ENCODE assay signal across 8 cellular contexts in the genomic region with DNA sequence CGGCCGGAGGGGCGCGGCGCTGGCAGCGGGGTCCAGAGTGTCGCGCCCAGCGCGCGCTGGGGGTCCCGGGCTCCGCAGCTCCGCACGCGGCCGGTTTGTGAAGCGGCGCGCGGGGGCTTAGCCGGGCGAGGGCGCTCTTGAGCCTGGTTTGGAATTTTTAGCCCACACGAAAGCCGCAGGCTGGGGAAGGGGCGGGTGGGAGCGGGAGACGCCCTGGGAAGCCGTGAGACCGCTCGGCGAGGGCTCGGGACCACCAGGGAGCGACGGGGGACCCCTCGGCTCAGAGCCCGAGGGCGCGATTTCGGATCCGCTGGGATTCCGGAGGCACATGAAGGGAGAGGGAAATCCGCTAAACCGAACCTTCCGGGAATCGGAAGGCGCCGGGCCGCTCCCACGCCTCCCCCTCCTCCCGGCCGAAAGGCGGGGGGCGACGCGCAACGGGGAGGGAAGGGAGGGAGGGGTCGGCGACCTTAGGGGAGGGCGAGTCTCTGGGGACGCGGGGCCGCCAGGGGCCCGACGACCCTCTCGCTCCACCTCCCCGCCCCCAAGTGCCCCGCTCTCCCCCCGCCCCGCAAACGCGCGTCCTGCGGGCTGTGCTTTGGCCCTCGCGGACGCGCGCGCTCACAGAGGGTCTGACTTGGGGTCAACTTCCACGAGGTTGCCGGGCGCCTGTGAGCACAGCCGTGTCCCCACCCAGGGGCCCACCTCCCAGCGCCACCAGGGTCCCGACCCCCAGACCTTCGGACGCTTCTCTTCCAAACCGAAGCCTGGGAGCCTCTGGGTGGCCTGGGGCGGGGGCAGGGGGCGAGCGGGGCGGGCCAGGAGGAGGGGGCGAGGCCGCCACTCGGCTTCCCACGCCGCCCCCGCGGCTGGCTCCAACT. TPM values are rescaled to one million over a fixed set of nuclear protein-coding genes. Genes with fewer than 3 reads are reported as not detected.
DNase-seq lines count a peak whose midpoint lies in the region; ATAC-seq, FAIRE-seq and TF ChIP-seq lines count a peak whose summit lies in the region.

No MANE protein-coding gene starts in this region.

- TF ChIP-seq RAD21 in A549 (conservative IDR thresholded peaks at IDR 0.05 in 1 of 2, IDR thresholded peaks at IDR 0.05 in 1 of 2), result peak; percentile 74 to 91

- no peaks in the 10 kb centered on the region for H3K9me2 ChIP-seq in OCI-LY7 (ENCODE audit: insufficient read depth, low read length)

- H4K91ac ChIP-seq in trophoblast cell (ENCODE audit: low read depth, low read length), result no peak overlapping the region

- no peaks in the 10 kb centered on the region for H3K79me1 ChIP-seq in trophoblast cell (ENCODE audit: low read length)

- no peak overlapping the region for H3K18ac ChIP-seq in trophoblast cell (ENCODE audit: low read length)

- H3K36me3 ChIP-seq in OCI-LY7 (ENCODE audit: insufficient read depth, low read length) (no peaks in the 10 kb centered on the region), trophoblast cell (ENCODE audit: control insufficient read depth in 1 of 2, insufficient read depth in 2 of 2, low read length in 2 of 2) (no peaks in the 10 kb centered on the region)

- no peaks in the 10 kb centered on the region for H3K9me3 Mint-ChIP-seq in activated naive CD4-positive, alpha-beta T cell treated with anti-CD3 and anti-CD28 coated beads, Interleukin-2, amount 10 ng/mL, durations not matched to agents 7 days and 5 days

- H3K14ac ChIP-seq in trophoblast cell (ENCODE audit: low read length), result no peak overlapping the region

- peak; percentile 94 for TF ChIP-seq CTCF in A549 (IDR thresholded peaks at IDR 0.05)
- peak; percentile 71 for TF ChIP-seq CTCF in OCI-LY7 (conservative IDR thresholded peaks at IDR 0.05; ENCODE audit: low read length)

- intact Hi-C loops in OCI-LY7 (cut with micrococcal nuclease; ENCODE audit: unreplicated experiment), result loop anchor here (1.0 to 10.0 kb wide), 2 partner anchors 90 to 93 kb away; a partner anchor contains a TSS
- intact Hi-C loops in head of caudate nucleus (cut with DNase I), result loop anchor here (10.0 kb wide), 2 partner anchors 540 to 690 kb away; a partner anchor contains a TSS

- no peaks in the 10 kb centered on the region for H3K36me3 Mint-ChIP-seq in activated naive CD4-positive, alpha-beta T cell treated with anti-CD3 and anti-CD28 coated beads, Interleukin-2, amount 10 ng/mL, durations not matched to agents 7 days and 5 days

- ATAC-seq in A549 (peak; percentile 19 to 51; a peak in 4 of 6 replicates), GM18520 (IDR thresholded peaks at IDR 0.05; ENCODE audit: unreplicated experiment) (no peak)

- TF ChIP-seq POLR2A in A549 (IDR thresholded peaks at IDR 0.05; ENCODE audit: low read length), result no peak
- TF ChIP-seq POLR2A in GM12892 (IDR thresholded peaks at IDR 0.05; ENCODE audit: low read depth, low read length), result no peak

- DNase-seq in A549 (ENCODE audit: low read depth in 1 of 2, low spot score in 1 of 2) (peak; percentile 74 to 91), GM12892 (ENCODE audit: insufficient read length) (peak; percentile 76), OCI-LY7 (ENCODE audit: low spot score) (peak; percentile 35), head of caudate nucleus (peak; percentile 22 to 84 (median 65)), trophoblast cell (peak in 1 of 2 donors; percentile 47), ureter (ENCODE audit: low spot score) (peak; percentile 58)
- peak; percentile 64 for DNase-seq in activated naive CD4-positive, alpha-beta T cell treated with anti-CD3 and anti-CD28 coated beads, Interleukin-2, amount 10 ng/mL, durations not matched to agents 7 days and 5 days

- FAIRE-seq in A549 (lab: Jason Lieb, UNC), result no peak
- FAIRE-seq in GM12892 (lab: Jason Lieb, UNC), result no peak

- no TSS peak for BruUV-seq in OCI-LY7 (replicated peaks; lab: Mats Ljungman, UMichigan)

- H3K23ac ChIP-seq in trophoblast cell (ENCODE audit: low read length), result no peak overlapping the region

- H3K9ac ChIP-seq in trophoblast cell (ENCODE audit: low read length), result no peak overlapping the region

- H3K4me1 Mint-ChIP-seq in activated naive CD4-positive, alpha-beta T cell treated with anti-CD3 and anti-CD28 coated beads, Interleukin-2, amount 10 ng/mL, durations not matched to agents 7 days and 5 days, result peaks cover 16% of the 10 kb centered on the region

- H2BK120ac ChIP-seq in trophoblast cell (ENCODE audit: insufficient read depth, low read length, poor library complexity), result no peak overlapping the region

- H3K4me2 ChIP-seq in A549, result peak overlapping the region; percentile 99
- no peak overlapping the region for H3K4me2 ChIP-seq in OCI-LY7 (ENCODE audit: low read length)
- H3K4me2 ChIP-seq in trophoblast cell (ENCODE audit: low read length), result peak overlapping the region; percentile 79

- H3K27ac Mint-ChIP-seq in activated naive CD4-positive, alpha-beta T cell treated with anti-CD3 and anti-CD28 coated beads, Interleukin-2, amount 10 ng/mL, durations not matched to agents 7 days and 5 days, result no peak overlapping the region

- no peak overlapping the region for H2BK12ac ChIP-seq in trophoblast cell (ENCODE audit: low read length)

- POLR2A ChIA-PET in A549 (lab: Yijun Ruan, JAX) (no interaction called here), OCI-LY7 (lab: Charles Lee) (no interaction called here)

- peak overlapping the region; percentile 55 for H3K4me3 ChIP-seq in A549
- H3K4me3 ChIP-seq in OCI-LY7 (ENCODE audit: low read depth, low read length, poor library complexity, severe bottlenecking), result no peak overlapping the region
- H3K4me3 ChIP-seq in trophoblast cell (ENCODE audit: low read depth, low read length), result peak overlapping the region; percentile 57

- H3K27me3 ChIP-seq in trophoblast cell (ENCODE audit: insufficient read depth, low read length), result peaks cover 64% of the 10 kb centered on the region

- no peak overlapping the region for H2AFZ ChIP-seq in OCI-LY7 (ENCODE audit: low read length)
- H2AFZ ChIP-seq in trophoblast cell (ENCODE audit: insufficient read depth, low read length, poor library complexity), result peak overlapping the region; percentile 66

- no peaks in the 10 kb centered on the region for H4K20me1 ChIP-seq in OCI-LY7 (ENCODE audit: insufficient read depth, low read length)

- H2BK5ac ChIP-seq in trophoblast cell (ENCODE audit: low read depth, low read length, poor library complexity), result no peak overlapping the region

- peaks cover 85% of the 10 kb centered on the region for H3K27me3 Mint-ChIP-seq in activated naive CD4-positive, alpha-beta T cell treated with anti-CD3 and anti-CD28 coated beads, Interleukin-2, amount 10 ng/mL, durations not matched to agents 7 days and 5 days

- no peak for TF ChIP-seq EP300 in A549 (IDR thresholded peaks at IDR 0.05)

- no peak overlapping the region for H4K8ac ChIP-seq in trophoblast cell (ENCODE audit: low read depth, low read length)

- no peak overlapping the region for H3K4me3 Mint-ChIP-seq in activated naive CD4-positive, alpha-beta T cell treated with anti-CD3 and anti-CD28 coated beads, Interleukin-2, amount 10 ng/mL, durations not matched to agents 7 days and 5 days

- no peak overlapping the region for H2AK5ac ChIP-seq in trophoblast cell (ENCODE audit: low read length)

- H3K4me1 ChIP-seq in A549 (peaks cover 27% of the 10 kb centered on the region), OCI-LY7 (ENCODE audit: insufficient read depth, low read length, poor library complexity, severe bottlenecking) (no peaks in the 10 kb centered on the region), trophoblast cell (ENCODE audit: control insufficient read depth in 1 of 2, insufficient read depth in 2 of 2, low read length in 2 of 2) (peaks cover 2 to 4% of the 10 kb centered on the region in 2 experiments)

- no peak overlapping the region for H4K12ac ChIP-seq in trophoblast cell (ENCODE audit: low read depth, low read length)

- H3K79me2 ChIP-seq in OCI-LY7 (ENCODE audit: insufficient read depth, low read depth, low read length) (no peaks in the 10 kb centered on the region), trophoblast cell (ENCODE audit: control insufficient read depth, insufficient read depth, low read length, poor library complexity) (no peaks in the 10 kb centered on the region)

- CTCF ChIA-PET in A549 (lab: Yijun Ruan, JAX) (interaction anchor here (0.6 to 1.2 kb wide), 13 partner anchors 8 to 683 kb away, joined by 3 to 7 read pairs (median 3); no protein-coding TSS in a partner anchor), OCI-LY7 (lab: Charles Lee; ENCODE audit: unreplicated experiment) (no interaction called here)
- CTCF ChIA-PET in activated naive CD4-positive, alpha-beta T cell treated with anti-CD3 and anti-CD28 coated beads, Interleukin-2, amount 10 ng/mL, durations not matched to agents 7 days and 5 days (lab: Charles Lee), result interaction anchor here (0.6 kb wide), 1 partner anchor 257 kb away, joined by 3 read pairs; no protein-coding TSS in a partner anchor

- H3K27ac ChIP-seq in A549 (peak overlapping the region; percentile 48 to 78), OCI-LY7 (ENCODE audit: low read depth, low read length, poor library complexity, severe bottlenecking) (no peak overlapping the region), trophoblast cell (ENCODE audit: low read depth, low read length) (no peak overlapping the region)

- H3K4ac ChIP-seq in trophoblast cell (ENCODE audit: low read depth, low read length), result no peak overlapping the region

- 8% methylated on average over 6 of the region's 101 CpGs for WGBS in A549 (ENCODE audit: missing lambda C conversion rate)
- WGBS in trophoblast cell (ENCODE audit: extremely low coverage, insufficient coverage, insufficient read length), result no CpG with 5 or more reads among the region's 101 CpGs

- H3K9me3 ChIP-seq in A549, result no peaks in the 10 kb centered on the region
- no peaks in the 10 kb centered on the region for H3K9me3 ChIP-seq in OCI-LY7 (ENCODE audit: low read length)
- H3K9me3 ChIP-seq in trophoblast cell (ENCODE audit: insufficient read depth, low read depth, low read length), result peaks cover 5% of the 10 kb centered on the region

TF ChIP-seq in A549, 52 proteins besides CTCF, POLR2A, EP300 and RAD21 (continues in another document):
- TF ChIP-seq MAZ (IDR thresholded peaks at IDR 0.05; ENCODE audit: borderline replicate concordance, low read depth, low read length), result 0 out of 2 replicates have a peak, but pooled peaks have one; percentile 35
- TF ChIP-seq HOXA7 (CRISPR knock-in tag; IDR thresholded peaks at IDR 0.05), result no peak
- TF ChIP-seq RARB (CRISPR knock-in tag; IDR thresholded peaks at IDR 0.05), result no peak
- TF ChIP-seq HOXB5 (CRISPR knock-in tag; IDR thresholded peaks at IDR 0.05), result no peak
- no peak for TF ChIP-seq PHF8 (IDR thresholded peaks at IDR 0.05; ENCODE audit: borderline replicate concordance, low read depth)

RNA-seq across cellular contexts. Expression of a gene that starts 5.1 kb away (rescaled TPM):
- polyA plus RNA-seq in A549 (2011; rRNA removed), result 0.09 and 0.10 TPM in 2 replicates
- 0.12 and 0.29 TPM in 2 replicates for polyA plus RNA-seq in A549 (2012; cell fraction: cytosol; rRNA removed)
- 0.11 and 0.22 TPM in 2 replicates for polyA plus RNA-seq in A549 (2012; cell fraction: nucleus; rRNA removed)
- 0.08 to 0.10 TPM (median 0.09 TPM) in 3 replicates for polyA plus RNA-seq in A549 (2017; fragmentation: RNase III; extraction: RNeasy Plus Mini Kit Qiagen cat#74134 plus additional on column Dnase treatment)
- 0.08 and 0.15 TPM in 2 replicates for polyA minus RNA-seq in A549 (2011; rRNA and poly(A)+ RNA removed)
- 0.17 TPM for polyA plus RNA-seq in GM12892 (2012; ENCODE audit: missing spikeins)
- not detected in 2 replicates for total RNA-seq in OCI-LY7 (2014; rRNA removed; shearing (Covaris generic))
- not detected in 2 replicates for total RNA-seq in OCI-LY7 (2022)
- 0.68 and 0.78 TPM in 2 replicates for polyA plus RNA-seq in trophoblast cell (2013)
- 1.7 TPM for total RNA-seq in ureter

Comparison
In these comparisons a context has a peak if more than half of its experiments do, and no peak if none do; other contexts are left out.
1. H3K27ac ChIP-seq: peak in A549 (2 of 2); none in OCI-LY7 (single experiment) and trophoblast cell (single experiment).